8 cellular contexts compared by ENCODE assay signal in genomic region chr14:89773644-89774316, GRCh38.
DNase-seq lines count a peak whose midpoint lies in the region; ATAC-seq, FAIRE-seq and TF ChIP-seq lines count a peak whose summit lies in the region.

No MANE protein-coding gene starts in this region.

- H3K27ac Mint-ChIP-seq in glutamatergic neuron (ENCODE audit: unreplicated experiment) = no peak overlapping the region

- ATAC-seq in GM18873 (IDR thresholded peaks at IDR 0.05; ENCODE audit: low FRiP score, unreplicated experiment) (peak; percentile 77), HG02943 (IDR thresholded peaks at IDR 0.05; ENCODE audit: low read depth, unreplicated experiment) (peak; percentile 83)

- TF ChIP-seq CTCF in glutamatergic neuron (IDR thresholded peaks at IDR 0.05; ENCODE audit: partially characterized antibody, unreplicated experiment) = no peak
- TF ChIP-seq CTCF in D721Med (IDR thresholded peaks at IDR 0.05; ENCODE audit: insufficient read depth, missing control alignments) = no peak

- H3K4me1 Mint-ChIP-seq in glutamatergic neuron (ENCODE audit: low read depth, unreplicated experiment) = peaks cover 10% of the 10 kb centered on the region

- H3K27me3 Mint-ChIP-seq in glutamatergic neuron (ENCODE audit: unreplicated experiment) = no peaks in the 10 kb centered on the region

- H3K4me3 Mint-ChIP-seq in glutamatergic neuron (ENCODE audit: unreplicated experiment) = no peak overlapping the region

- no peak for FAIRE-seq in D721Med (lab: Jason Lieb, UNC)

- H3K9me3 Mint-ChIP-seq in glutamatergic neuron (ENCODE audit: unreplicated experiment) = no peaks in the 10 kb centered on the region

- peak; percentile 41 for DNase-seq in NCI-H460 (ENCODE audit: extremely low read depth, low read depth)
- DNase-seq in activated CD8-positive, alpha-beta memory T cell treated with anti-CD3 and anti-CD28 coated beads for 4 hours (ENCODE audit: low read depth in 2 of 2) = peak; percentile 23 to 25
- peak; percentile 25 for DNase-seq in glutamatergic neuron
- peak; percentile 45 to 55 for DNase-seq in stimulated activated CD4-positive, alpha-beta T cell treated with anti-CD3 and anti-CD28 coated beads, Interleukin-2, amount 100 ng/mL, for 48 hours
- no peak for DNase-seq in D721Med (ENCODE audit: insufficient read length, low spot score)
- no peak for DNase-seq in NCI-H2171 (lab: John Stamatoyannopoulos, UW)

- H3K36me3 Mint-ChIP-seq in glutamatergic neuron (ENCODE audit: unreplicated experiment) = no peaks in the 10 kb centered on the region

Comparison
In these comparisons a context has a peak if more than half of its experiments do, and no peak if none do; other contexts are left out.
1. DNase-seq: peak in NCI-H460 (single experiment), activated CD8-positive, alpha-beta memory T cell treated with anti-CD3 and anti-CD28 coated beads for 4 hours (2 of 2), glutamatergic neuron (single experiment) and stimulated activated CD4-positive, alpha-beta T cell treated with anti-CD3 and anti-CD28 coated beads, Interleukin-2, amount 100 ng/mL, for 48 hours (2 of 2); none in D721Med (single experiment) and NCI-H2171 (single experiment).